Comparison of ENCODE assay signal across 8 cellular contexts in genomic region chr9:113187935-113188595, GRCh38. TPM values are rescaled to one million over a fixed set of nuclear protein-coding genes. Genes with fewer than 3 reads are reported as not detected.
DNase-seq lines count a peak whose midpoint lies in the region; ATAC-seq and TF ChIP-seq lines count a peak whose summit lies in the region.

No MANE protein-coding gene starts in this region.

- H3K4me3 ChIP-seq in NB4 (ENCODE audit: low read depth, low read length): peak overlapping the region; percentile 19
- no peak overlapping the region for H3K4me3 ChIP-seq in mucosa of descending colon

- no peaks in the 10 kb centered on the region for H3K9me3 Mint-ChIP-seq in endothelial cell (ENCODE audit: unreplicated experiment)

- no peaks in the 10 kb centered on the region for H3K4me1 ChIP-seq in mucosa of descending colon (ENCODE audit: low read depth)

- H3K4me1 Mint-ChIP-seq in endothelial cell (ENCODE audit: unreplicated experiment): peaks cover 6% of the 10 kb centered on the region

- DNase-seq in AG08395 (ENCODE audit: low spot score): peak; percentile 95
- peak; percentile 90 for DNase-seq in NB4 (ENCODE audit: low read depth)
- no peak for DNase-seq in endothelial cell (ENCODE audit: low spot score)
- peak in 2 of 3 donors; percentile 20 to 56 for DNase-seq in mucosa of descending colon

- H3K9me3 ChIP-seq in mucosa of descending colon: no peaks in the 10 kb centered on the region

- TF ChIP-seq CTCF in NB4 (IDR thresholded peaks at IDR 0.05; ENCODE audit: low read depth, low read length): no peak
- TF ChIP-seq CTCF in endothelial cell (IDR thresholded peaks at IDR 0.05; ENCODE audit: unreplicated experiment): no peak
- TF ChIP-seq CTCF in mucosa of descending colon (IDR thresholded peaks at IDR 0.05): no peak

- peak; percentile 77 for ATAC-seq in mucosa of descending colon
- no peak for ATAC-seq in HG03469 (IDR thresholded peaks at IDR 0.05; ENCODE audit: unreplicated experiment)
- ATAC-seq in GM19351 (IDR thresholded peaks at IDR 0.05; ENCODE audit: unreplicated experiment): no peak
- no peak for ATAC-seq in HG02870 (IDR thresholded peaks at IDR 0.05; ENCODE audit: unreplicated experiment)
- no peak for ATAC-seq in HG02623 (IDR thresholded peaks at IDR 0.05; ENCODE audit: unreplicated experiment)

- H3K27me3 Mint-ChIP-seq in endothelial cell (ENCODE audit: unreplicated experiment): no peaks in the 10 kb centered on the region

- H3K4me3 Mint-ChIP-seq in endothelial cell (ENCODE audit: unreplicated experiment): no peak overlapping the region

- H3K36me3 Mint-ChIP-seq in endothelial cell (ENCODE audit: low read depth, unreplicated experiment): peaks cover 27% of the 10 kb centered on the region

- peaks cover 5% of the 10 kb centered on the region for H3K36me3 ChIP-seq in mucosa of descending colon (ENCODE audit: low read depth)

- no peak for TF ChIP-seq POLR2A in NB4 (IDR thresholded peaks at IDR 0.05; ENCODE audit: extremely low read depth, insufficient read length)

- H3K27ac Mint-ChIP-seq in endothelial cell (ENCODE audit: unreplicated experiment): peak overlapping the region; percentile 46

- intact Hi-C loops in mucosa of descending colon (cut with DNase I, micrococcal nuclease): no loop called here

RNA-seq across cellular contexts. Expression of gene FKBP15, which starts 33.0 kb away (rescaled TPM):
- 30.2 TPM for total RNA-seq in endothelial cell (ENCODE audit: unreplicated experiment)
- total RNA-seq in mucosa of descending colon: 10 to 100 TPM; 26.6 to 30.9 (median 26.8) TPM

RNA-seq across cellular contexts. Expression of gene SLC31A1, which starts 33.3 kb away (rescaled TPM):
- total RNA-seq in endothelial cell (ENCODE audit: unreplicated experiment) (23.2 TPM), mucosa of descending colon (10 to 100 TPM; 26.5 to 63.7 (median 34.7) TPM)

RNA-seq across cellular contexts. Expression of gene SLC31A2, which starts 37.3 kb away (rescaled TPM):
- total RNA-seq in endothelial cell (ENCODE audit: unreplicated experiment): 2.1 TPM
- total RNA-seq in mucosa of descending colon: 10 to 100 TPM; 17.1 to 23.7 (median 17.8) TPM
